In genomic region chr14:35533357-35534129, GRCh38 we compare ENCODE assay signal across 1 cellular context.
A peak's percentile ranks its signal among the peaks of the same experiment; 100 is the strongest.
TF ChIP-seq lines count a peak whose summit lies in the region.

No MANE protein-coding gene starts in this region.

TF ChIP-seq in HepG2, 621 proteins besides CTCF, POLR2A, EP300 and RAD21 (continued from another document and continues in another):
- TF ChIP-seq ZNF280D (CRISPR knock-in tag; IDR thresholded peaks at IDR 0.05): peak; percentile 81
- peak; percentile 96 for TF ChIP-seq THAP8 (CRISPR knock-in tag; IDR thresholded peaks at IDR 0.05; ENCODE audit: borderline replicate concordance)
- TF ChIP-seq CCAR2 (optimal IDR thresholded peaks at IDR 0.05; ENCODE audit: low read depth, low read length): no peak
- TF ChIP-seq BCLAF1 (IDR thresholded peaks at IDR 0.05): no peak
- TF ChIP-seq ZBTB10 (CRISPR knock-in tag; IDR thresholded peaks at IDR 0.05; ENCODE audit: borderline replicate concordance): no peak; the same call in 1 of the 2 replicates
- TF ChIP-seq TCF12 (IDR thresholded peaks at IDR 0.05): no peak
- TF ChIP-seq TCF12 (CRISPR knock-in tag; IDR thresholded peaks at IDR 0.05): peak; percentile 96
- TF ChIP-seq FOSL1 (CRISPR knock-in tag; IDR thresholded peaks at IDR 0.05; ENCODE audit: borderline replicate concordance): no peak
- TF ChIP-seq ZFAT (CRISPR knock-in tag; conservative IDR thresholded peaks at IDR 0.05): peak; percentile 70; the same call in 1 of the 2 replicates
- TF ChIP-seq NKX3-1 (CRISPR knock-in tag; IDR thresholded peaks at IDR 0.05): no peak
- no peak for TF ChIP-seq CENPX (CRISPR knock-in tag; IDR thresholded peaks at IDR 0.05)
- TF ChIP-seq JARID2 (CRISPR knock-in tag; IDR thresholded peaks at IDR 0.05; ENCODE audit: insufficient replicate concordance): peak; percentile 26
- TF ChIP-seq ZNF331 (CRISPR knock-in tag; IDR thresholded peaks at IDR 0.05): peak; percentile 48; the same call in 1 of the 2 replicates
- TF ChIP-seq GATAD1 (CRISPR knock-in tag; IDR thresholded peaks at IDR 0.05): peak; percentile 31; the same call in 1 of the 2 replicates
- 0 out of 2 replicates have a peak, but pooled peaks have one; percentile 54 for TF ChIP-seq KAT7 (CRISPR knock-in tag; IDR thresholded peaks at IDR 0.05; ENCODE audit: borderline replicate concordance)
- no peak for TF ChIP-seq ZNF558 (CRISPR knock-in tag; IDR thresholded peaks at IDR 0.05; ENCODE audit: borderline replicate concordance)
- TF ChIP-seq ZNF512 (CRISPR knock-in tag; IDR thresholded peaks at IDR 0.05): no peak
- TF ChIP-seq ZBTB46 (CRISPR knock-in tag; IDR thresholded peaks at IDR 0.05; ENCODE audit: borderline replicate concordance): peak; percentile 98; the same call in 1 of the 2 replicates
- peak; percentile 43; the same call in 1 of the 2 replicates for TF ChIP-seq ZNF614 (CRISPR knock-in tag; IDR thresholded peaks at IDR 0.05; ENCODE audit: borderline replicate concordance)
- no peak for TF ChIP-seq POLR2AphosphoS5 (IDR thresholded peaks at IDR 0.05; ENCODE audit: low read depth, low read length)
- TF ChIP-seq RAD51 (IDR thresholded peaks at IDR 0.05; ENCODE audit: borderline replicate concordance): no peak
- TF ChIP-seq HDAC1 (CRISPR knock-in tag; IDR thresholded peaks at IDR 0.05): peak; percentile 68
- peak; percentile 64 for TF ChIP-seq AKAP8 (CRISPR knock-in tag; IDR thresholded peaks at IDR 0.05)
- no peak; the same call in 1 of the 2 replicates for TF ChIP-seq ZKSCAN8 (CRISPR knock-in tag; IDR thresholded peaks at IDR 0.05; ENCODE audit: borderline replicate concordance)
- peak; percentile 22; the same call in 1 of the 2 replicates for TF ChIP-seq RBAK (CRISPR knock-in tag; IDR thresholded peaks at IDR 0.05)
- peak; percentile 99 for TF ChIP-seq ZNF776 (CRISPR knock-in tag; IDR thresholded peaks at IDR 0.05)
- peak; percentile 43; the same call in 1 of the 2 replicates for TF ChIP-seq MYC (CRISPR knock-in tag; IDR thresholded peaks at IDR 0.05; ENCODE audit: borderline replicate concordance)
- TF ChIP-seq IRF9 (CRISPR knock-in tag; IDR thresholded peaks at IDR 0.05; ENCODE audit: borderline replicate concordance): peak; percentile 97
- peak; percentile 39; the same call in 1 of the 2 replicates for TF ChIP-seq ZNF225 (CRISPR knock-in tag; IDR thresholded peaks at IDR 0.05)
- TF ChIP-seq ZMYM4 (CRISPR knock-in tag; IDR thresholded peaks at IDR 0.05): peak; percentile 37; the same call in 1 of the 2 replicates
- peak; percentile 25; the same call in 1 of the 2 replicates for TF ChIP-seq ATF7-NPFF (CRISPR knock-in tag; IDR thresholded peaks at IDR 0.05; ENCODE audit: low read depth)
- TF ChIP-seq ZNF33A (CRISPR knock-in tag; IDR thresholded peaks at IDR 0.05; ENCODE audit: borderline replicate concordance): no peak
- TF ChIP-seq HOMEZ (CRISPR knock-in tag; IDR thresholded peaks at IDR 0.05; ENCODE audit: low read depth): no peak
- no peak for TF ChIP-seq ZNF337 (CRISPR knock-in tag; IDR thresholded peaks at IDR 0.05; ENCODE audit: borderline replicate concordance, low read depth)
- TF ChIP-seq ARNT2 (CRISPR knock-in tag; IDR thresholded peaks at IDR 0.05; ENCODE audit: low read depth): no peak; the same call in 1 of the 2 replicates
- no peak for TF ChIP-seq ZSCAN25 (CRISPR knock-in tag; IDR thresholded peaks at IDR 0.05)
- peak; percentile 86 for TF ChIP-seq BRD4 (CRISPR knock-in tag; IDR thresholded peaks at IDR 0.05)
- TF ChIP-seq SRSF4 (IDR thresholded peaks at IDR 0.05; ENCODE audit: low read depth, low read length, poor library complexity, severe bottlenecking): no peak
- no peak for TF ChIP-seq RFX1 (IDR thresholded peaks at IDR 0.05)
- TF ChIP-seq HMG20A (CRISPR knock-in tag; IDR thresholded peaks at IDR 0.05; ENCODE audit: borderline replicate concordance): no peak
- no peak for TF ChIP-seq MLLT10 (CRISPR knock-in tag; IDR thresholded peaks at IDR 0.05)
- peak; percentile 83 for TF ChIP-seq RELA (CRISPR knock-in tag; IDR thresholded peaks at IDR 0.05)
- TF ChIP-seq PPARG (CRISPR knock-in tag; conservative IDR thresholded peaks at IDR 0.05): peak; percentile 20; the same call in 1 of the 2 replicates
- TF ChIP-seq ZNF660 (CRISPR knock-in tag; IDR thresholded peaks at IDR 0.05; ENCODE audit: borderline replicate concordance, low read depth): peak; percentile 93
- peak; percentile 83; the same call in 1 of the 2 replicates for TF ChIP-seq RFXAP (CRISPR knock-in tag; IDR thresholded peaks at IDR 0.05; ENCODE audit: borderline replicate concordance)
- peak; percentile 95 for TF ChIP-seq ZNF160 (CRISPR knock-in tag; IDR thresholded peaks at IDR 0.05)
- TF ChIP-seq MXD1 (CRISPR knock-in tag; IDR thresholded peaks at IDR 0.05): peak; percentile 97
- TF ChIP-seq NCOA5 (CRISPR knock-in tag; IDR thresholded peaks at IDR 0.05): no peak
- no peak for TF ChIP-seq ASH2L (IDR thresholded peaks at IDR 0.05; ENCODE audit: insufficient read length, low read depth, low read length)
- TF ChIP-seq KMT2B (CRISPR knock-in tag; IDR thresholded peaks at IDR 0.05): peak; percentile 49; the same call in 1 of the 2 replicates
- no peak for TF ChIP-seq ATF1 (CRISPR knock-in tag; IDR thresholded peaks at IDR 0.05)
- 0 out of 2 replicates have a peak, but pooled peaks have one; percentile 63 for TF ChIP-seq ZNF570 (CRISPR knock-in tag; IDR thresholded peaks at IDR 0.05; ENCODE audit: borderline replicate concordance)
